ENCODE assay signal across 30 cellular contexts in genomic region chr10:38159007-38159406, GRCh38.
"Had no signal": no experiment of that assay in that cellular context is flagged by ENCODE, and none has a peak within 500 bp of the region (broad histone marks: within the 10 kb centered on the region; RNA-seq: fewer than 3 reads in every experiment).

No MANE protein-coding gene starts in this region.

- ATAC-seq: activated naive CD8-positive, alpha-beta T cell treated with anti-CD3 and anti-CD28 coated beads, Interleukin-2, amount 50 U/mL, for 24 hours; SK-N-SH treated with all-trans-retinoic acid at 6 μM for 48 hours had no signal

- DNase-seq: activated B cell treated with CpG ODN at 0.5 μM for 24 hours; activated CD4-positive, alpha-beta memory T cell treated with anti-CD3 and anti-CD28 coated beads for 36 hours; activated CD4-positive, alpha-beta T cell treated with anti-CD3 and anti-CD28 coated beads for 4 hours; activated CD4-positive, alpha-beta T cell treated with anti-CD3 and anti-CD28 coated beads, Interleukin-2, amount 50 U/mL, for 1 hour; activated CD4-positive, CD25-positive, alpha-beta regulatory T cell treated with anti-CD3 and anti-CD28 coated beads, Interleukin-2, amount 50 U/mL, for 72 hours; activated CD8-positive, alpha-beta memory T cell treated with anti-CD3 and anti-CD28 coated beads, Interleukin-2, amount 50 U/mL, for 4 hours; activated effector memory CD4-positive, alpha-beta T cell treated with Interleukin-2 at 50 U/mL for 16 hours; activated naive CD4-positive, alpha-beta T cell treated with anti-CD3 and anti-CD28 coated beads, Interleukin-2, amount 10 ng/mL, durations not matched to agents 7 days and 5 days; activated naive CD8-positive, alpha-beta T cell treated with anti-CD3 and anti-CD28 coated beads, Interleukin-2, amount 50 U/mL, for 24 hours; activated T-cell treated with anti-CD3 and anti-CD28 coated beads, Interleukin-2, amount 50 U/mL, for 48 hours; anterior cingulate cortex; central memory CD4-positive, alpha-beta T cell; Karpas-422; MG63; NCI-H1048; NCI-H1105 treated with DMSO at 0.1 percent for 48 hours; NCI-H1436 treated with DMSO at 0.1 percent for 48 hours; NCI-H1694 treated with DMSO at 0.1 percent for 48 hours; NCI-H2029; NCI-H510A; NCI-H526; NCI-H748 treated with DMSO at 0.1 percent for 48 hours; NK-92 treated with Interleukin-12 subunit alpha and Interleukin-12 subunit beta, amount 100 ng/mL, for 24 hours; SHP77; T-helper 1 cell; T-helper 2 cell; T-helper 9 cell had no signal

- H3K4me3 ChIP-seq: MG63, PC-9 had no signal

- H3K9me3 ChIP-seq: MG63 had no signal

- H3K27ac ChIP-seq: PC-9, VCaP had no signal

- H3K36me3 ChIP-seq: MG63 had no signal

- H3K27me3 ChIP-seq: MG63 had no signal
